ENCODE assay signal across 26 cellular contexts in the genomic region with DNA sequence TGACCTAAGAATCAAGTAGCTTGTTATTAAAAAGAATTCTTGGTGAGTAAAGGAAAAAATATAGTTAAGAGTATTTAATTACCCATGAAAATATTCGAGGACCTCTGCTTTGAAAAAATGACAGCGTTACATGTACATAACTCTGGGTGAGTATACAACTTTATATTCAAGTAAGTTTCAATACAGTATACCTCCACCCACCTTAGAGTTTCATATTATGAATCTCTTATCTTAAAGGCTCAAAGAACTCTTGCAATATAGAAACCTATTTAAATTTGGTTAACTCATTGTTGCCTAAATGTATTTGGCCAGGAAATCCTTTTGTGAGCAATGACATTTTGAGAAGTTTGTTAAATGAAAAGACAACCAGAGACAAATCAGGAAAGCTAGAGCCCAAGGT.
"Had no signal": no experiment of that assay in that cellular context is flagged by ENCODE, and none has a peak within 500 bp of the region (broad histone marks: within the 10 kb centered on the region; RNA-seq: fewer than 3 reads in every experiment).

No MANE protein-coding gene starts in this region.

- H3K79me2 ChIP-seq: hepatocyte had no signal

- H3K27ac ChIP-seq: colonic mucosa, coronary artery, dorsolateral prefrontal cortex, epithelial cell of prostate, esophagus muscularis mucosa, esophagus squamous epithelium, foreskin keratinocyte, gastrocnemius medialis, gastroesophageal sphincter, heart left ventricle, heart right ventricle, hepatocyte had no signal

- H3K4me3 Mint-ChIP-seq: dendritic cell treated with granulocyte-macrophage colony-stimulating factor and Interleukin-4, amounts not matched to agents 40 ng/mL and 50 ng/mL, for 4 days; effector memory CD8-positive, alpha-beta T cell; endodermal cell had no signal

- H3K9me3 Mint-ChIP-seq: dendritic cell treated with granulocyte-macrophage colony-stimulating factor and Interleukin-4, amounts not matched to agents 40 ng/mL and 50 ng/mL, for 4 days; effector memory CD8-positive, alpha-beta T cell; endodermal cell had no signal

- H2AFZ ChIP-seq: hepatocyte had no signal

- H3K4me2 ChIP-seq: hepatocyte had no signal

- H3K36me3 ChIP-seq: colonic mucosa, esophagus muscularis mucosa, esophagus squamous epithelium, gastrocnemius medialis, gastroesophageal sphincter, heart left ventricle, heart right ventricle had no signal

- H3K27me3 Mint-ChIP-seq: dendritic cell treated with granulocyte-macrophage colony-stimulating factor and Interleukin-4, amounts not matched to agents 40 ng/mL and 50 ng/mL, for 4 days had no signal

- H3K4me1 ChIP-seq: colonic mucosa, foreskin keratinocyte, gastrocnemius medialis had no signal

- H3K27ac Mint-ChIP-seq: dendritic cell treated with granulocyte-macrophage colony-stimulating factor and Interleukin-4, amounts not matched to agents 40 ng/mL and 50 ng/mL, for 4 days; effector memory CD8-positive, alpha-beta T cell; endodermal cell had no signal

- H3K9me3 ChIP-seq: colonic mucosa, esophagus muscularis mucosa, esophagus squamous epithelium, gastrocnemius medialis, gastroesophageal sphincter, heart left ventricle, heart right ventricle had no signal

- ATAC-seq: effector memory CD8-positive, alpha-beta T cell; esophagus mucosa; foreskin keratinocyte; gastrocnemius medialis; gastroesophageal sphincter; heart left ventricle; heart right ventricle had no signal

- H3K4me1 Mint-ChIP-seq: endodermal cell had no signal

- H3K27me3 ChIP-seq: colonic mucosa, dorsolateral prefrontal cortex, esophagus muscularis mucosa, esophagus squamous epithelium, foreskin keratinocyte, gastrocnemius medialis, gastroesophageal sphincter, heart left ventricle, heart right ventricle, hepatocyte had no signal

- H3K4me3 ChIP-seq: colonic mucosa, coronary artery, dorsolateral prefrontal cortex, esophagus muscularis mucosa, esophagus squamous epithelium, gastrocnemius medialis, gastroesophageal sphincter, heart left ventricle, heart right ventricle, hepatocyte had no signal

- DNase-seq: colonic mucosa; cortex of kidney; dermis blood vessel endothelial cell; dorsolateral prefrontal cortex; effector CD4-positive, alpha-beta T cell; effector CD8-positive, alpha-beta T cell; effector memory CD4-positive, alpha-beta T cell; effector memory CD8-positive, alpha-beta T cell; endodermal cell; erythroblast; esophagus squamous epithelium; foreskin fibroblast; foreskin keratinocyte; foreskin melanocyte; gastrocnemius medialis; glutamatergic neuron; head of caudate nucleus; heart left ventricle; heart right ventricle had no signal
